Comparison of ENCODE assay signal across 24 cellular contexts in the genomic region with DNA sequence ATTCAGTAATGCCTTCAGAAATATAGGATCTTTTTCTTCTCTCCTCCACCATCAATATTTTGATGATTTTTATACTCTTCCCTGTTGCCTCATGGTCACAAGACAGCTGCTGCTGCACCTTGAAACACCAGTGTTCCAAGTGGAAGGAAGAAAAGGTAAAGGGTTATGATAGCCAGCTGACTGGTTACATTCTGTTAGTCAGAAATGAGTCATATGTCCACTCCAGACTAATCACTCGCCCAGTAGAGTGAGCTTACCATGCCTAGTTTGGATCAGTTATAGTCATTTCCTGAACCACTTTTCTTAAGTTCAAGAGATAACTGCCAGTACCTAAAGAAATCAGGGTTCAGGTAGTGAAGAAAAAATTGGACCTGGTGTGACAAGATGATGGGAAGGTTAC.
DNase-seq lines count a peak whose midpoint lies in the region; ATAC-seq and TF ChIP-seq lines count a peak whose summit lies in the region.
"Had no signal": no experiment of that assay in that cellular context is flagged by ENCODE, and none has a peak within 500 bp of the region (broad histone marks: within the 10 kb centered on the region; RNA-seq: fewer than 3 reads in every experiment).

No MANE protein-coding gene starts in this region.

- intact Hi-C loops in sciatic nerve (cut with DNase I): no loop called here

- TF ChIP-seq CTCF in RWPE1 (conservative IDR thresholded peaks at IDR 0.05; ENCODE audit: low read depth) (no peak), epithelial cell of esophagus (IDR thresholded peaks at IDR 0.05; ENCODE audit: insufficient read depth, low read depth, low read length, missing control alignments) (no peak)

- peak; percentile 60 for DNase-seq in A172 (ENCODE audit: low spot score)
- DNase-seq in HS-5 (ENCODE audit: low read depth): peak; percentile 18
- DNase-seq in RWPE1 (ENCODE audit: low spot score): peak; percentile 23
- DNase-seq in epithelial cell of esophagus (ENCODE audit: low read depth): peak; percentile 53
- DNase-seq in activated T-cell treated with anti-CD3 and anti-CD28 coated beads, Interleukin-2, amount 50 U/mL, for 1 hour: no peak
- no peak for DNase-seq in sciatic nerve (ENCODE audit: low spot score)
- DNase-seq in hypothalamus (lab: John Stamatoyannopoulos, UW): no peak
- DNase-seq: activated CD4-positive, alpha-beta T cell treated with anti-CD3 and anti-CD28 coated beads for 4 hours; AML-193; amygdala; Calu3; CD4-positive, CD25-positive, alpha-beta regulatory T cell; left lung; NCI-H1092 treated with DMSO at 0.1 percent for 48 hours; NCI-H187; NCI-H524 treated with DMSO at 0.1 percent for 48 hours; right cardiac atrium; stomach; T-helper 9 cell had no signal

- ATAC-seq in sciatic nerve (no peak), GM21717 (IDR thresholded peaks at IDR 0.05; ENCODE audit: unreplicated experiment) (no peak)
- ATAC-seq: left lung, Panc1, right cardiac atrium had no signal

- H3K27ac ChIP-seq in RWPE1: no peak overlapping the region
- H3K27ac ChIP-seq: cardiac muscle cell, left lung, stomach, vagina, VCaP had no signal

- POLR2A ChIA-PET in RWPE1 (lab: Yijun Ruan, JAX; ENCODE audit: low non-redundant PET): no interaction called here

- CTCF ChIA-PET in RWPE1 (lab: Yijun Ruan, JAX): no interaction called here

- H3K4me3 ChIP-seq in epithelial cell of esophagus (ENCODE audit: low read length): no peak overlapping the region
- H3K4me3 ChIP-seq: cardiac muscle cell, left lung, stomach, vagina had no signal

Comparison
In these comparisons a context has a peak if more than half of its experiments do, and no peak if none do; other contexts are left out.
1. DNase-seq: peak in A172 (single experiment), HS-5 (single experiment), RWPE1 (single experiment) and epithelial cell of esophagus (single experiment); none in activated T-cell treated with anti-CD3 and anti-CD28 coated beads, Interleukin-2, amount 50 U/mL, for 1 hour (single experiment), sciatic nerve (single experiment) and hypothalamus (0 of 51).